ENCODE assay signal across 1 cellular context in genomic region chr6:39037707-39038106, GRCh38.
TF ChIP-seq lines count a peak whose summit lies in the region.

No MANE protein-coding gene starts in this region.

TF ChIP-seq in HepG2, 621 proteins besides CTCF, POLR2A, EP300 and RAD21 (continued from another document):
- TF ChIP-seq, protein P1, sequence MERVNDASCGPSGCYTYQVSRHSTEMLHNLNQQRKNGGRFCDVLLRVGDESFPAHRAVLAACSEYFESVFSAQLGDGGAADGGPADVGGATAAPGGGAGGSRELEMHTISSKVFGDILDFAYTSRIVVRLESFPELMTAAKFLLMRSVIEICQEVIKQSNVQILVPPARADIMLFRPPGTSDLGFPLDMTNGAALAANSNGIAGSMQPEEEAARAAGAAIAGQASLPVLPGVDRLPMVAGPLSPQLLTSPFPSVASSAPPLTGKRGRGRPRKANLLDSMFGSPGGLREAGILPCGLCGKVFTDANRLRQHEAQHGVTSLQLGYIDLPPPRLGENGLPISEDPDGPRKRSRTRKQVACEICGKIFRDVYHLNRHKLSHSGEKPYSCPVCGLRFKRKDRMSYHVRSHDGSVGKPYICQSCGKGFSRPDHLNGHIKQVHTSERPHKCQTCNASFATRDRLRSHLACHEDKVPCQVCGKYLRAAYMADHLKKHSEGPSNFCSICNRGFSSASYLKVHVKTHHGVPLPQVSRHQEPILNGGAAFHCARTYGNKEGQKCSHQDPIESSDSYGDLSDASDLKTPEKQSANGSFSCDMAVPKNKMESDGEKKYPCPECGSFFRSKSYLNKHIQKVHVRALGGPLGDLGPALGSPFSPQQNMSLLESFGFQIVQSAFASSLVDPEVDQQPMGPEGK (CRISPR knock-in tag; IDR thresholded peaks at IDR 0.05), result no peak
TF ChIP-seq in HepG2: peak in this region for 0.
